ENCODE assay signal across 33 cellular contexts in the genomic region with DNA sequence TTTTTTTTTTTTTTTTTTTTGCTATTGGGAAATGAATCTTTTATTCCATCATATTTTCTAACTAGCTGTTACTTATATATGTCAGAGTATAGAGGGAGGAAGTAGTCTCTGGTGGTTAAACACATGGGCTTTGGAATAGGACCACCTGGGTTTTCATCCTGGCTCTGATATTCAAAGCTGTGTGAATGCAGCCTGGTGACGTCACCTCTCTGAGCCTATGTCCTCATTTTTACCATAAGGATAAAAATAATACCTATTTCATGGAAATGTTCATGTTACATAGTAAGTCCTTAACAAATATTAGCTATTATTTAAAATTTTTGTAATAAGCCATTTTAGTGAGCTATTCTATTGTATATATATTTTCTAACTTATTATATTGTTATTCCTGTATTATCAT. TPM values are rescaled to one million over a fixed set of nuclear protein-coding genes. Genes with fewer than 3 reads are reported as not detected.
"Had no signal": no experiment of that assay in that cellular context is flagged by ENCODE, and none has a peak within 500 bp of the region (broad histone marks: within the 10 kb centered on the region; RNA-seq: fewer than 3 reads in every experiment).

No MANE protein-coding gene starts in this region.

- H3K27me3 ChIP-seq: brain microvascular endothelial cell, esophagus muscularis mucosa, gastrocnemius medialis had no signal

- H3K4me3 Mint-ChIP-seq: activated CD4-positive, alpha-beta memory T cell treated with anti-CD3 and anti-CD28 coated beads, Interleukin-2, amount 10 ng/mL, durations not matched to agents 7 days and 5 days; activated CD4-positive, alpha-beta T cell treated with anti-CD3 and anti-CD28 coated beads, Interleukin-2, amount 10 ng/mL, durations not matched to agents 7 days and 5 days; activated naive CD8-positive, alpha-beta T cell; activated T-cell treated with anti-CD3 and anti-CD28 coated beads, Interleukin-2, amount 50 U/mL, for 4 hours; activated T-helper 17 cell treated with anti-CD3 and anti-CD28 coated beads, Interleukin-2, amount 50 U/mL, for 72 hours; central memory CD8-positive, alpha-beta T cell; effector memory CD8-positive, alpha-beta T cell; WTC11 had no signal

- H3K27ac ChIP-seq: brain microvascular endothelial cell, esophagus muscularis mucosa, foreskin keratinocyte, gastrocnemius medialis, heart left ventricle, VCaP had no signal

- H3K4me1 ChIP-seq: esophagus muscularis mucosa, foreskin keratinocyte, gastrocnemius medialis, heart left ventricle had no signal

- ATAC-seq: activated T-cell treated with anti-CD3 and anti-CD28 coated beads, Interleukin-2, amount 50 U/mL, for 4 hours; activated T-helper 17 cell treated with anti-CD3 and anti-CD28 coated beads, Interleukin-2, amount 50 U/mL, for 72 hours; effector memory CD8-positive, alpha-beta T cell; foreskin keratinocyte; gastrocnemius medialis; heart left ventricle; WTC11 had no signal

- H3K36me3 Mint-ChIP-seq: activated naive CD8-positive, alpha-beta T cell; WTC11 had no signal

- H3K27ac Mint-ChIP-seq: activated CD4-positive, alpha-beta memory T cell treated with anti-CD3 and anti-CD28 coated beads, Interleukin-2, amount 10 ng/mL, durations not matched to agents 7 days and 5 days; activated CD4-positive, alpha-beta T cell treated with anti-CD3 and anti-CD28 coated beads, Interleukin-2, amount 10 ng/mL, durations not matched to agents 7 days and 5 days; activated naive CD8-positive, alpha-beta T cell; activated T-helper 17 cell treated with anti-CD3 and anti-CD28 coated beads, Interleukin-2, amount 50 U/mL, for 72 hours; effector memory CD8-positive, alpha-beta T cell; WTC11 had no signal

- H3K4me3 ChIP-seq: esophagus muscularis mucosa, gastrocnemius medialis, heart left ventricle had no signal

- H3K36me3 ChIP-seq: brain microvascular endothelial cell, esophagus muscularis mucosa, gastrocnemius medialis, heart left ventricle had no signal

- H3K4me1 Mint-ChIP-seq: activated CD4-positive, alpha-beta memory T cell treated with anti-CD3 and anti-CD28 coated beads, Interleukin-2, amount 10 ng/mL, durations not matched to agents 7 days and 5 days; activated CD4-positive, alpha-beta T cell treated with anti-CD3 and anti-CD28 coated beads, Interleukin-2, amount 10 ng/mL, durations not matched to agents 7 days and 5 days; activated T-helper 17 cell treated with anti-CD3 and anti-CD28 coated beads, Interleukin-2, amount 50 U/mL, for 72 hours; central memory CD8-positive, alpha-beta T cell; WTC11 had no signal

- DNase-seq: activated CD4-positive, alpha-beta memory T cell treated with anti-CD3 and anti-CD28 coated beads, Interleukin-2, amount 10 ng/mL, durations not matched to agents 7 days and 5 days; activated CD4-positive, alpha-beta T cell treated with anti-CD3 and anti-CD28 coated beads for 1 hour; activated CD4-positive, alpha-beta T cell treated with anti-CD3 and anti-CD28 coated beads for 4 hours; activated CD4-positive, alpha-beta T cell treated with anti-CD3 and anti-CD28 coated beads, Interleukin-2, amount 10 ng/mL, durations not matched to agents 7 days and 5 days; activated CD4-positive, alpha-beta T cell treated with anti-CD3 and anti-CD28 coated beads, Interleukin-2, amount 50 U/mL, for 4 hours; activated CD8-positive, alpha-beta memory T cell treated with anti-CD3 and anti-CD28 coated beads, Interleukin-2, amount 50 U/mL, for 48 hours; activated effector memory CD4-positive, alpha-beta T cell treated with Interleukin-2 at 50 U/mL for 16 hours; activated gamma-delta T cell treated with Interleukin-2 at 50 U/mL for 16 hours; activated naive CD4-positive, alpha-beta T cell treated with anti-CD3 and anti-CD28 coated beads, Interleukin-2, amount 50 U/mL, for 16 hours; activated naive CD4-positive, alpha-beta T cell treated with Interleukin-2 at 50 U/mL for 16 hours; activated T-cell treated with anti-CD3 and anti-CD28 coated beads for 4 hours; activated T-cell treated with anti-CD3 and anti-CD28 coated beads, Interleukin-2, amount 50 U/mL, for 4 hours; amniotic stem cell; anterior cingulate cortex; brain microvascular endothelial cell; cortex of kidney; dermis blood vessel endothelial cell; effector CD4-positive, alpha-beta T cell; effector memory CD8-positive, alpha-beta T cell; erythroblast; foreskin keratinocyte; gastrocnemius medialis; glutamatergic neuron; heart left ventricle; T-helper 2 cell had no signal

- FAIRE-seq: astrocyte, bronchial epithelial cell had no signal

- H3K9me3 ChIP-seq: esophagus muscularis mucosa, gastrocnemius medialis, heart left ventricle had no signal

- H3K9me3 Mint-ChIP-seq: activated CD4-positive, alpha-beta memory T cell treated with anti-CD3 and anti-CD28 coated beads, Interleukin-2, amount 10 ng/mL, durations not matched to agents 7 days and 5 days; activated CD4-positive, alpha-beta T cell treated with anti-CD3 and anti-CD28 coated beads, Interleukin-2, amount 10 ng/mL, durations not matched to agents 7 days and 5 days; activated T-cell treated with anti-CD3 and anti-CD28 coated beads, Interleukin-2, amount 50 U/mL, for 4 hours; WTC11 had no signal

- H3K27me3 Mint-ChIP-seq: activated naive CD8-positive, alpha-beta T cell; central memory CD8-positive, alpha-beta T cell had no signal

RNA-seq across cellular contexts. Expression of a gene that starts 58.8 kb away (rescaled TPM):
- total RNA-seq: bronchial epithelial cell had no signal
